In the genomic region with DNA sequence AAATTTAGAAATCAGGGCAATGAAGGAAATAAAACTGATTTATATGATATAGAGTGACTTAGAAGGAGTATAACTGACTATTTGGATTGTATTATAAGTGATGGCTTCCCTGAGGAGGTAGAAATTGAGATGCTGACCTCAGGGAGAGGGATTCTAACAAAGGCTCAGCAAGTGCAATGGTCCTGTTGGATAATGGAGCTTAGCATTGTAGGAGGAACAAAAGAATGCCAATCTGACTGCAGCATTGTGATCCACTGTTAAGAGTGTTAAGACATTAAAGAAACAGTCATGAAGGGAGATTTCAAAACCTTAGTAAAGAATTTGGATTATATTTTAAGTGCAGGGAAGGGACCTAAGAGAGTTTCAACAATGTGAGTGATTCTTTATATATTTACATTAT, we compare ENCODE assay signal across 24 cellular contexts.
"Had no signal": no experiment of that assay in that cellular context is flagged by ENCODE, and none has a peak within 500 bp of the region (broad histone marks: within the 10 kb centered on the region; RNA-seq: fewer than 3 reads in every experiment).

No MANE protein-coding gene starts in this region.

- H3K27me3 ChIP-seq: brain microvascular endothelial cell, cardiac muscle cell, SJSA1 had no signal

- H3K9me3 ChIP-seq: SJSA1 had no signal

- H3K4me3 ChIP-seq: cardiac muscle cell, SJSA1 had no signal

- DNase-seq: activated B cell treated with CpG ODN at 0.5 μM for 24 hours; activated CD4-positive, alpha-beta T cell treated with anti-CD3 and anti-CD28 coated beads for 1 hour; activated CD4-positive, alpha-beta T cell treated with anti-CD3 and anti-CD28 coated beads, Interleukin-2, amount 10 ng/mL, durations not matched to agents 24 days and 14 days; activated CD4-positive, alpha-beta T cell treated with anti-CD3 and anti-CD28 coated beads, Interleukin-2, amount 50 U/mL, for 48 hours; activated CD8-positive, alpha-beta memory T cell treated with anti-CD3 and anti-CD28 coated beads, Interleukin-2, amount 10 ng/mL, durations not matched to agents 7 days and 5 days; activated effector memory CD4-positive, alpha-beta T cell treated with Interleukin-2 at 50 U/mL for 16 hours; activated naive CD4-positive, alpha-beta T cell treated with Interleukin-2 at 50 U/mL for 16 hours; activated T-cell treated with anti-CD3 and anti-CD28 coated beads, Interleukin-2, amount 50 U/mL, for 24 hours; brain microvascular endothelial cell; MM.1S; NCI-H1105; NCI-H1436; NCI-H1694 treated with DMSO at 0.1 percent for 48 hours; NCI-H2029 treated with DMSO at 0.1 percent for 48 hours; NCI-H2227 treated with DMSO at 0.1 percent for 48 hours; NCI-H510A; NCI-H774; NK-92 treated with Interleukin-12 subunit alpha and Interleukin-12 subunit beta, amount 100 ng/mL, for 24 hours; PC-3; SHP77; T-helper 17 cell; T-helper 9 cell had no signal

- H3K27ac ChIP-seq: brain microvascular endothelial cell, cardiac muscle cell, SJSA1 had no signal

- H3K4me1 ChIP-seq: SJSA1 had no signal

- H3K36me3 ChIP-seq: brain microvascular endothelial cell, cardiac muscle cell, SJSA1 had no signal
